12 cellular contexts compared by ENCODE assay signal in the genomic region with DNA sequence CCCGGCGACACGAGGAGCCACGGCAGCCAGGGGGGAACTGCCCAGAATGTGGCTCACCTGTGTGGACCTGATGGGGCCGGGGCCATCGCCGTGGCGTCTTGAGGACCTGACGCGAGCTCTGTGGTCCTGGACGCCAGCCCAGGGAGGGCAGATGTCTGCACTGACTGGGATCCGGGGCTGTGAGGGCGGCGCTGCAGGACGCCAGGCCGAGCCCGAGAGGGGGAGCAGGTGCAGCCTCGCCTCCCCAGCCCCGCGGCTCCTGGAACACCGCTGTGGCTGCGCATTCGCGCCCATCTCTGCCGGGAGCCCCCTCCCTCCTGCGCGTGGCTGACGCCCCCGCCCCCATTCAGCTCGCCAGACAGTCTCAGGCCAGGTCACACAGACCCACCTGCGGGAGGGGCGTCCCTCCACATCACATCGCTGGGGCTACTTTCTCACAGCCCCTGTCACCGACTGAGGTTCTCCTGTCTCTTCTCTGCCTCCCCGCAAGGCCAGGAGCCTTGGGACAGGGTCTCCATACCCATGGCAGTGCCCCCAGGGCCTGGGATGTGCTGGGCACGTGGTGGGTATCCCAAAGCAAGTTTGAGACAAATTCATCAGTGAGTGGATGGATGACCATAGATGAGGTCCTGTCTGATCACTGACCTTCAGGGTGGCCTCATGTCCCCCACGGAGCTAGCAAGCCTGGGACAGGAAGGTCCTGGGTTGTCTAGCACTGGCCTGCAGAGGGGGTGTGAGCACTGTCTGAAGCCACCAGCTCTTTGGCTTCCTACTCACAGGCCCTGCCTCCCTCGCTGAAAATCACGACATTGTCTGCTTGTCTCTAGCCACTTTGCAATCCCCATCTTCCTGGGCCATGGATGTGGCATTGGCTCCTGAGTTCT. TPM values are rescaled to one million over a fixed set of nuclear protein-coding genes. Genes with fewer than 3 reads are reported as not detected.
DNase-seq lines count a peak whose midpoint lies in the region; ATAC-seq, FAIRE-seq and TF ChIP-seq lines count a peak whose summit lies in the region.
"Had no signal": no experiment of that assay in that cellular context is flagged by ENCODE, and none has a peak within 500 bp of the region (broad histone marks: within the 10 kb centered on the region; RNA-seq: fewer than 3 reads in every experiment).

No MANE protein-coding gene starts in this region.

- H3K36me3 Mint-ChIP-seq in CD14-positive monocyte: no peaks in the 10 kb centered on the region

- intact Hi-C loops in CD14-positive monocyte (cut with micrococcal nuclease): no loop called here

- in situ Hi-C loops in brain microvascular endothelial cell (cut with HindIII; ENCODE audit: low pct_ligation_motif_present, low sequenced_read_pairs): no loop called here

- ATAC-seq in lung (ENCODE audit: insufficient read depth, low FRiP score) (no peak), GM19455 (IDR thresholded peaks at IDR 0.05; ENCODE audit: unreplicated experiment) (no peak)
- no peak for ATAC-seq in activated CD4-positive, CD25-positive, alpha-beta regulatory T cell treated with anti-CD3 and anti-CD28 coated beads, Interleukin-2, amount 50 U/mL, for 24 hours

- no peaks in the 10 kb centered on the region for H3K36me3 ChIP-seq in brain microvascular endothelial cell (replicated peaks)
- H3K36me3 ChIP-seq in lung (ENCODE audit: control insufficient read depth in 2 of 2, insufficient read depth in 2 of 2, low read length in 2 of 2): no peaks in the 10 kb centered on the region

- H3K4me3 ChIP-seq in brain microvascular endothelial cell (ENCODE audit: low read depth, low read length) (no peak overlapping the region), lung (no peak overlapping the region)

- H3K27me3 Mint-ChIP-seq in CD14-positive monocyte (ENCODE audit: low read depth in 3 of 3): peaks cover 2 to 10% (median 2%) of the 10 kb centered on the region in 3 donors

- H3K27me3 ChIP-seq in brain microvascular endothelial cell (replicated peaks) (no peaks in the 10 kb centered on the region), lung (ENCODE audit: control insufficient read depth, insufficient read depth) (no peaks in the 10 kb centered on the region)

- peak overlapping the region; percentile 21 to 41 for H3K4me3 Mint-ChIP-seq in CD14-positive monocyte

- FAIRE-seq in HTR-8/SVneo (lab: Jason Lieb, UNC): peak; percentile 4

- peaks cover 39% of the 10 kb centered on the region for H3K4me1 Mint-ChIP-seq in CD14-positive monocyte

- H3K27ac ChIP-seq in brain microvascular endothelial cell: no peak overlapping the region
- H3K27ac ChIP-seq in lung (ENCODE audit: low read depth in 1 of 2, low read length in 1 of 2): no peak overlapping the region

- peaks cover 0 to 3% (median 2%) of the 10 kb centered on the region in 7 donors for H3K9me3 Mint-ChIP-seq in CD14-positive monocyte

- peaks cover 0 to 7% of the 10 kb centered on the region in 2 donors for H3K9me3 ChIP-seq in lung (ENCODE audit: control insufficient read depth in 2 of 2, insufficient read depth in 1 of 2, low read length in 1 of 2)

- DNase-seq in CD14-positive monocyte (ENCODE audit: low spot score) (no peak), HTR-8/SVneo (ENCODE audit: insufficient read length, low spot score) (no peak), brain microvascular endothelial cell (no peak), lung (ENCODE audit: low spot score) (peak; percentile 27), T-helper 1 cell (no peak)
- DNase-seq in activated T-cell treated with anti-CD3 and anti-CD28 coated beads, Interleukin-2, amount 50 U/mL, for 1 hour: no peak
- DNase-seq: DND-41 had no signal

- 54 to 86% methylated on average over 38 to 39 of the region's 39 CpGs for WGBS in lung, 2 donors

- TF ChIP-seq CTCF in CD14-positive monocyte (IDR thresholded peaks at IDR 0.05) (peak; percentile 48), brain microvascular endothelial cell (IDR thresholded peaks at IDR 0.05; ENCODE audit: low read depth, low read length, missing control alignments) (peak; percentile 12), lung (IDR thresholded peaks at IDR 0.05; ENCODE audit: control extremely low read depth, extremely low read depth) (no peak)

- H3K27ac Mint-ChIP-seq in CD14-positive monocyte: peak overlapping the region in 5 of 7 donors; percentile 37 to 85 (median 78)

- no peaks in the 10 kb centered on the region for H3K4me1 ChIP-seq in lung (ENCODE audit: control insufficient read depth in 2 of 2, insufficient read depth in 2 of 2, low read length in 2 of 2)

RNA-seq across cellular contexts. Expression of gene RASGEF1C, which starts 47.3 kb away (rescaled TPM):
- polyA plus RNA-seq in CD14-positive monocyte: not detected
- total RNA-seq in lung: under 1 TPM in 1 of 2 donors, not detected in 1; 0.31 TPM
- polyA plus RNA-seq in lung: under 1 TPM in 1 of 2 donors, not detected in 1; 0.03 TPM
- total RNA-seq: MCF 10A; pulmonary artery endothelial cell; T-helper 1 cell treated with Interleukin-12 subunit alpha and Interleukin-12 subunit beta and Interleukin-4 antibody, amounts not matched to agents 30 ng/mL and 1 ng/mL, for 36 hours had no signal
